ENCODE assay signal across 8 cellular contexts in the genomic region with DNA sequence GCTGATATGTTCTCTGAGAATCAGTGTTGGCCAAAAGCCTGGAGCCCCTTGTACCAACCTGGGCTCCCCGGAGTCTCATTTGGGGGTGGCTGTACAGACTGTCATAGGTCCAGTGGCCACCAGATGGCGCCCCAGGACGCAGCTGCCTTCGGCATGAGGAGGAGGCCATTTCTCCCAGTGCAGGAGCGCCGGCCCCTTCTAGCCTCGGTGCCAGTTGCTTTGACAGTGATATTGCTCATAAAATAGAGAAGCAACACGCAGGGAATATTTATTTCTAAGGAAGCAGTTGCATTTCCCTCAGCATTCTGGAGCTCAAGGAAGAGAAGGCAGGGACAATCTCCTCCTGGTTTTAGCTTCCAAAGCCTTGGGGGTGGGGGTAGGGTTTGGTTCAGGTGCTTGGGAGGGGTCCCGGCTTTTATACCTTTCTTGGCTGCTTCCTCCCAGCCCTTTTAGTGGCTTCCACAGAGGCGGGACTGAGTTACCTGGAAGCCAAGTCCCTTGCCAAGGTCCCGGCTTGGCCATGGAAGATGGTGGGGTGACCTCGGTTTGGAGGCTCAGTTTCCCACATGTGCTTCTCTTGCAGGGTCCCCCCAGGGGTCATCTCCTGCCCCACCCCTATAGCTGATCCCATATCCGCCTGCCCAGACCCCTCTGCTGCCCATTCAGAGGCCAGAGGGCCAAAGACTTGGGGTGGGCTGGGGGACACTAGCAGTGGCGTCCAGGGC.
A peak's percentile ranks its signal among the peaks of the same experiment; 100 is the strongest.
DNase-seq lines count a peak whose midpoint lies in the region; ATAC-seq and TF ChIP-seq lines count a peak whose summit lies in the region.

No MANE protein-coding gene starts in this region.

- peak overlapping the region in 1 of 2 experiments; percentile 21; a peak in 1 of 4 replicates for H3K4me3 ChIP-seq in DND-41 (ENCODE audit: low read depth in 1 of 2, low read length in 2 of 2)
- no peak overlapping the region for H3K4me3 ChIP-seq in HFF-Myc (replicated peaks; ENCODE audit: low read depth, low read length)
- no peak overlapping the region for H3K4me3 ChIP-seq in heart left ventricle
- no peak overlapping the region for H3K4me3 ChIP-seq in aorta (ENCODE audit: low read length in 2 of 2)

- DNase-seq in DND-41 (peak; percentile 80), HFF-Myc (ENCODE audit: extremely low read depth, low read depth) (peak; percentile 21), NCI-H1436 treated with DMSO at 0.1 percent for 48 hours (lab: John Stamatoyannopoulos, UW) (peak; percentile 31), SW 1271 (lab: John Stamatoyannopoulos, UW) (peak; percentile 48 to 60), heart left ventricle (peak; percentile 82 to 93 (median 89)), pulmonary artery endothelial cell (ENCODE audit: low read depth, low spot score) (peak; percentile 26), aorta (peak; percentile 93 to 97)
- peak; percentile 75 for DNase-seq in activated naive CD8-positive, alpha-beta T cell treated with anti-CD3 and anti-CD28 coated beads, Interleukin-2, amount 50 U/mL, for 16 hours (ENCODE audit: low read depth, low spot score)

- H4K20me1 ChIP-seq in DND-41 (ENCODE audit: insufficient read depth, low read length), result no peaks in the 10 kb centered on the region

- no peaks in the 10 kb centered on the region for H3K9me3 ChIP-seq in DND-41 (ENCODE audit: insufficient read depth, low read length, severe bottlenecking)
- no peaks in the 10 kb centered on the region for H3K9me3 ChIP-seq in heart left ventricle
- no peaks in the 10 kb centered on the region for H3K9me3 ChIP-seq in aorta (ENCODE audit: control insufficient read depth, low read length)

- H3K4me1 ChIP-seq in DND-41 (ENCODE audit: insufficient read depth, low read length) (peaks cover 25% of the 10 kb centered on the region), heart left ventricle (peaks cover 0 to 19% (median 4%) of the 10 kb centered on the region in 12 donors), aorta (ENCODE audit: control insufficient read depth in 1 of 2, insufficient read depth in 2 of 2, low read length in 2 of 2) (no peaks in the 10 kb centered on the region)

- peak overlapping the region; percentile 80 for H2AFZ ChIP-seq in DND-41 (ENCODE audit: low read depth, low read length)

- ATAC-seq in DND-41 (ENCODE audit: insufficient read depth, low read depth) (peak; percentile 99), heart left ventricle (peak; percentile 79 to 94 (median 92)), aorta (ENCODE audit: low FRiP score) (peak; percentile 89)

- 28 to 39% (median 32%) methylated on average over 12 to 14 of the region's 14 CpGs for WGBS in heart left ventricle, 4 donors
- WGBS in aorta, 2 donors, result 30 to 31% methylated on average over 14 of the region's 14 CpGs

- no peaks in the 10 kb centered on the region for H3K27me3 ChIP-seq in DND-41 (ENCODE audit: insufficient read depth, low read length, poor library complexity)
- no peaks in the 10 kb centered on the region for H3K27me3 ChIP-seq in heart left ventricle
- H3K27me3 ChIP-seq in aorta (ENCODE audit: control insufficient read depth in 1 of 2, insufficient read depth in 2 of 2, low read length in 1 of 2), result no peaks in the 10 kb centered on the region

- no peaks in the 10 kb centered on the region for H3K79me2 ChIP-seq in DND-41 (ENCODE audit: insufficient read depth, low read length)

- H3K36me3 ChIP-seq in DND-41 (ENCODE audit: insufficient read depth, low read length) (no peaks in the 10 kb centered on the region; the same call in 1 of the 2 replicates), heart left ventricle (no peaks in the 10 kb centered on the region), aorta (ENCODE audit: control insufficient read depth in 1 of 2, insufficient read depth in 2 of 2, low read length in 1 of 2) (no peaks in the 10 kb centered on the region)

- TF ChIP-seq CTCF in DND-41 (IDR thresholded peaks at IDR 0.05; ENCODE audit: borderline replicate concordance, extremely low read depth, low read length, poor library complexity, severe bottlenecking), result peak; percentile 94
- TF ChIP-seq CTCF in HFF-Myc (IDR thresholded peaks at IDR 0.05; ENCODE audit: low read depth, low read length, missing control alignments), result peak; percentile 99
- peak; percentile 92 to 99 (median 97) for TF ChIP-seq CTCF in heart left ventricle (IDR thresholded peaks at IDR 0.05)

- intact Hi-C loops in heart left ventricle (cut with DNase I), result loop anchor here (1.0 to 10.0 kb wide), 22 partner anchors 48 to 748 kb away; a partner anchor contains a TSS
- intact Hi-C loops in aorta (cut with DNase I), result loop anchor here (1.0 to 10.0 kb wide), 6 partner anchors 215 to 748 kb away; a partner anchor contains a TSS

- H3K27ac ChIP-seq in DND-41 (ENCODE audit: low read length) (peak overlapping the region; percentile 60; the same call in 1 of the 2 replicates), heart left ventricle (no peak overlapping the region), aorta (ENCODE audit: low read depth in 1 of 2, low read length in 2 of 2) (no peak overlapping the region)

- no peak for TF ChIP-seq POLR2A in heart left ventricle (IDR thresholded peaks at IDR 0.05)

- peak overlapping the region; percentile 31; the same call in 1 of the 2 replicates for H3K9ac ChIP-seq in DND-41 (ENCODE audit: low read depth, low read length)

- peak overlapping the region; percentile 48 for H3K4me2 ChIP-seq in DND-41 (ENCODE audit: insufficient read depth, low read length)

Comparison
In these comparisons a context has a peak if more than half of its experiments do, and no peak if none do; other contexts are left out.
1. DNase-seq: peak in every context shown above with its lines; median percentile 95 in aorta; 89 in heart left ventricle; 80 in DND-41; 75 in activated naive CD8-positive, alpha-beta T cell treated with anti-CD3 and anti-CD28 coated beads, Interleukin-2, amount 50 U/mL, for 16 hours; 54 in SW 1271; 31 in NCI-H1436 treated with DMSO at 0.1 percent for 48 hours; 26 in pulmonary artery endothelial cell; 21 in HFF-Myc.